22 cellular contexts compared by ENCODE assay signal in the genomic region with DNA sequence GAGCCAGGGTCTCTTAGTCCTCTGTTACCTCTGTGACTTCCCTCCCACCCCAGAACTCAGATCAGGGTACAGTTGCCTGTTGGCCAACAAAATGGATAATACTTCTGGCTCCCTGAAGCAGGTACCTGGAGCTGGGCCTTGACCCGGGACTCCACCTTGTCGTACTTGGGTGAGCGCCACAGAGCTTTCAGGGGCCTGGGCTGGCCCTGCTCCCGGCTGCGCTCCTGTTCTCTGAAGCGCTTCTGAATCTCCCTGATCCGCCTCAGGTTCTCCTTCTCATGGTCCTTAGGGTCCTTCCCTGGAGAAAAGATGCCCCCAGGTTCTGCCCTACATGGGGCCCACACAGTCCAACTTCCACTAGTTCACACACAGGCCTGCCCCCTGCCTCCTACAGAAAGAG. TPM values are rescaled to one million over a fixed set of nuclear protein-coding genes. Genes with fewer than 3 reads are reported as not detected.
DNase-seq lines count a peak whose midpoint lies in the region; ATAC-seq and TF ChIP-seq lines count a peak whose summit lies in the region.
"Had no signal": no experiment of that assay in that cellular context is flagged by ENCODE, and none has a peak within 500 bp of the region (broad histone marks: within the 10 kb centered on the region; RNA-seq: fewer than 3 reads in every experiment).

No MANE protein-coding gene starts in this region.

- H3K4me3 Mint-ChIP-seq in activated naive CD8-positive, alpha-beta T cell = peak overlapping the region; percentile 30
- no peak overlapping the region for H3K4me3 Mint-ChIP-seq in activated naive CD8-positive, alpha-beta T cell treated with anti-CD3 and anti-CD28 coated beads for 36 hours
- peak overlapping the region; percentile 27; the same call in 1 of the 2 replicates for H3K4me3 Mint-ChIP-seq in WTC11
- H3K4me3 Mint-ChIP-seq in naive thymus-derived CD4-positive, alpha-beta T cell = peak overlapping the region in 8 of 10 donors; percentile 13 to 91 (median 38)

- peaks cover 14 to 21% of the 10 kb centered on the region in 2 donors for H3K4me1 ChIP-seq in naive thymus-derived CD4-positive, alpha-beta T cell (ENCODE audit: control insufficient read depth in 2 of 2, insufficient read depth in 2 of 2, low read length in 2 of 2)
- peaks cover 0 to 42% (median 37%) of the 10 kb centered on the region in 4 donors for H3K4me1 ChIP-seq in sigmoid colon

- ATAC-seq in WTC11 = no peak
- no peak for ATAC-seq in naive thymus-derived CD4-positive, alpha-beta T cell
- ATAC-seq in HG02973 (IDR thresholded peaks at IDR 0.05; ENCODE audit: unreplicated experiment) = no peak

- WGBS in sigmoid colon, 2 donors = 95 to 98% methylated on average over 7 of the region's 7 CpGs

- H3K27ac Mint-ChIP-seq in activated naive CD8-positive, alpha-beta T cell = no peak overlapping the region
- no peak overlapping the region for H3K27ac Mint-ChIP-seq in activated naive CD8-positive, alpha-beta T cell treated with anti-CD3 and anti-CD28 coated beads for 36 hours
- no peak overlapping the region for H3K27ac Mint-ChIP-seq in WTC11
- H3K27ac Mint-ChIP-seq in naive thymus-derived CD4-positive, alpha-beta T cell = peak overlapping the region in 4 of 9 donors; percentile 36 to 79 (median 74)
- H3K27ac Mint-ChIP-seq: T-helper 2 cell treated with Interferon-gamma antibody and Interleukin-4, amounts not matched to agents 5 μg/mL and 100 μg/mL, for 36 hours had no signal

- no peaks in the 10 kb centered on the region for H3K27me3 Mint-ChIP-seq in activated naive CD8-positive, alpha-beta T cell
- no peaks in the 10 kb centered on the region for H3K27me3 Mint-ChIP-seq in activated naive CD8-positive, alpha-beta T cell treated with anti-CD3 and anti-CD28 coated beads for 36 hours
- H3K27me3 Mint-ChIP-seq in WTC11 (ENCODE audit: low read depth) = peaks cover 6% of the 10 kb centered on the region
- H3K27me3 Mint-ChIP-seq in naive thymus-derived CD4-positive, alpha-beta T cell = no peaks in the 10 kb centered on the region

- no peak overlapping the region for H3K27ac ChIP-seq in naive thymus-derived CD4-positive, alpha-beta T cell (ENCODE audit: low read depth, low read length)
- H3K27ac ChIP-seq in sigmoid colon = no peak overlapping the region
- H3K27ac ChIP-seq: ascending aorta, SK-N-MC had no signal

- peaks cover 0 to 4% (median 0%) of the 10 kb centered on the region in 3 experiments for H3K36me3 ChIP-seq in naive thymus-derived CD4-positive, alpha-beta T cell (ENCODE audit: control insufficient read depth in 2 of 3, insufficient read depth in 3 of 3, low read length in 3 of 3)
- peaks cover 6 to 18% (median 7%) of the 10 kb centered on the region in 4 donors for H3K36me3 ChIP-seq in sigmoid colon
- H3K36me3 ChIP-seq: ascending aorta had no signal

- no peak for TF ChIP-seq POLR2A in sigmoid colon (IDR thresholded peaks at IDR 0.05)

- CTCF ChIA-PET in WTC11 (lab: Charles Lee) = interaction anchor here (0.9 to 10.3 kb wide), 5 partner anchors 8 to 151 kb away, joined by 3 to 137 read pairs (median 30); no protein-coding TSS in a partner anchor
- CTCF ChIA-PET in naive thymus-derived CD4-positive, alpha-beta T cell (lab: Charles Lee) = interaction anchor here (1.2 to 3.1 kb wide), 3 partner anchors 18 to 144 kb away, joined by 5 to 17 read pairs (median 5); no protein-coding TSS in a partner anchor

- no peak for DNase-seq in activated naive CD8-positive, alpha-beta T cell treated with anti-CD3 and anti-CD28 coated beads for 36 hours
- DNase-seq in WTC11 (ENCODE audit: low spot score) (no peak), SIG-M5 (lab: John Stamatoyannopoulos, UW) (no peak), sigmoid colon (no peak)
- no peak for DNase-seq in naive thymus-derived CD4-positive, alpha-beta T cell
- DNase-seq: activated naive CD4-positive, alpha-beta T cell treated with Interleukin-2 at 50 U/mL for 16 hours; activated T-cell treated with anti-CD3 and anti-CD28 coated beads, Interleukin-2, amount 50 U/mL, for 1 hour; DMS 273 treated with DMSO at 0.1 percent for 48 hours; mammary epithelial cell; NCI-H1048; NCI-H2029; NCI-H69; stimulated activated CD4-positive, alpha-beta T cell treated with anti-CD3 and anti-CD28 coated beads, Interleukin-4, amount 100 ng/mL, for 1 hour; stimulated activated naive CD4-positive, alpha-beta T cell; WERI-Rb-1 had no signal

- intact Hi-C loops in naive thymus-derived CD4-positive, alpha-beta T cell (cut with micrococcal nuclease) = loop anchor here (10.0 kb wide), 4 partner anchors 170 to 570 kb away; partner anchors contain the start of genes ESRP2 (in 1 of the 2) and PSKH1 (in 1 of the 2)
- intact Hi-C loops in sigmoid colon (cut with DNase I) = loop anchor here (5.0 kb wide), 2 partner anchors 118 to 183 kb away; partner anchors contain the start of genes AGRP and ATP6V0D1

- no peak overlapping the region for H3K4me3 ChIP-seq in naive thymus-derived CD4-positive, alpha-beta T cell (ENCODE audit: low read length)
- H3K4me3 ChIP-seq in sigmoid colon = no peak overlapping the region
- H3K4me3 ChIP-seq: ascending aorta, SK-N-MC had no signal

- TF ChIP-seq CTCF in WTC11 (IDR thresholded peaks at IDR 0.05) (no peak), sigmoid colon (IDR thresholded peaks at IDR 0.05) (no peak)

- no peaks in the 10 kb centered on the region for H3K27me3 ChIP-seq in naive thymus-derived CD4-positive, alpha-beta T cell (ENCODE audit: control insufficient read depth in 2 of 2, insufficient read depth in 2 of 2, low read length in 2 of 2)
- H3K27me3 ChIP-seq in sigmoid colon = no peaks in the 10 kb centered on the region
- H3K27me3 ChIP-seq: ascending aorta, dorsolateral prefrontal cortex had no signal

- no peaks in the 10 kb centered on the region for H3K9me3 ChIP-seq in naive thymus-derived CD4-positive, alpha-beta T cell (ENCODE audit: control insufficient read depth in 2 of 3, low read length in 3 of 3)
- H3K9me3 ChIP-seq in sigmoid colon = no peaks in the 10 kb centered on the region
- H3K9me3 ChIP-seq: ascending aorta had no signal

- no peak for TF ChIP-seq EP300 in sigmoid colon (IDR thresholded peaks at IDR 0.05)

- POLR2A ChIA-PET in WTC11 (lab: Charles Lee) = interaction anchor here (0.6 kb wide), 1 partner anchor 174 kb away, joined by 4 read pairs; no protein-coding TSS in a partner anchor
- POLR2A ChIA-PET in naive thymus-derived CD4-positive, alpha-beta T cell (lab: Charles Lee) = interaction anchor here (0.6 to 1.6 kb wide), 4 partner anchors 20 to 143 kb away, joined by 3 to 6 read pairs (median 3); partner anchors contain the start of gene CARMIL2

- H3K36me3 Mint-ChIP-seq in activated naive CD8-positive, alpha-beta T cell = peaks cover 5% of the 10 kb centered on the region
- peaks cover 1% of the 10 kb centered on the region for H3K36me3 Mint-ChIP-seq in activated naive CD8-positive, alpha-beta T cell treated with anti-CD3 and anti-CD28 coated beads for 36 hours
- no peaks in the 10 kb centered on the region for H3K36me3 Mint-ChIP-seq in WTC11
- no peaks in the 10 kb centered on the region for H3K36me3 Mint-ChIP-seq in naive thymus-derived CD4-positive, alpha-beta T cell

- no peaks in the 10 kb centered on the region for H3K9me3 Mint-ChIP-seq in activated naive CD8-positive, alpha-beta T cell (ENCODE audit: low read depth)
- H3K9me3 Mint-ChIP-seq in activated naive CD8-positive, alpha-beta T cell treated with anti-CD3 and anti-CD28 coated beads for 36 hours = no peaks in the 10 kb centered on the region
- H3K9me3 Mint-ChIP-seq in WTC11 = no peaks in the 10 kb centered on the region
- H3K9me3 Mint-ChIP-seq in naive thymus-derived CD4-positive, alpha-beta T cell = peaks cover 0 to 4% (median 0%) of the 10 kb centered on the region in 11 donors
- H3K9me3 Mint-ChIP-seq: T-helper 2 cell treated with Interferon-gamma antibody and Interleukin-4, amounts not matched to agents 5 μg/mL and 100 μg/mL, for 36 hours had no signal

- H3K4me1 Mint-ChIP-seq in activated naive CD8-positive, alpha-beta T cell (ENCODE audit: low read depth) = peaks cover 20% of the 10 kb centered on the region
- peaks cover 22% of the 10 kb centered on the region for H3K4me1 Mint-ChIP-seq in activated naive CD8-positive, alpha-beta T cell treated with anti-CD3 and anti-CD28 coated beads for 36 hours
- peaks cover 18% of the 10 kb centered on the region for H3K4me1 Mint-ChIP-seq in WTC11
- H3K4me1 Mint-ChIP-seq in naive thymus-derived CD4-positive, alpha-beta T cell = peaks cover 8 to 39% (median 20%) of the 10 kb centered on the region in 7 donors

RNA-seq across cellular contexts. Expression of gene ENKD1, which starts 1.7 kb away (rescaled TPM):
- 10 to 100 TPM in 1 of 2 experiments, 1 to 10 TPM in 1; 9.3 to 10.7 TPM for total RNA-seq in activated naive CD8-positive, alpha-beta T cell treated with anti-CD3 and anti-CD28 coated beads for 36 hours
- total RNA-seq in WTC11 (2021) (10.3 to 11.9 TPM (median 11.7 TPM) in 3 replicates), sigmoid colon (10 to 100 TPM; 21.0 to 27.0 (median 23.2) TPM)
- total RNA-seq in naive thymus-derived CD4-positive, alpha-beta T cell = 1 to 10 TPM; 4.9 to 8.3 (median 7.8) TPM
- polyA plus RNA-seq in naive thymus-derived CD4-positive, alpha-beta T cell = 1 to 10 TPM; 1.1 to 2.5 TPM
- 10 to 100 TPM in 1 of 3 donors, 1 to 10 TPM in 2; 6.9 to 16.2 (median 9.0) TPM for polyA plus RNA-seq in sigmoid colon

RNA-seq across cellular contexts. Expression of gene C16orf86, which starts 1.7 kb away (rescaled TPM):
- total RNA-seq in activated naive CD8-positive, alpha-beta T cell treated with anti-CD3 and anti-CD28 coated beads for 36 hours = 1 to 10 TPM; 1.3 to 1.8 TPM
- 4.1 to 5.4 TPM (median 4.9 TPM) in 3 replicates for total RNA-seq in WTC11 (2021)
- total RNA-seq in naive thymus-derived CD4-positive, alpha-beta T cell = 1 to 10 TPM; 4.3 to 6.4 (median 4.7) TPM
- polyA plus RNA-seq in naive thymus-derived CD4-positive, alpha-beta T cell = 1 to 10 TPM; 3.5 to 5.7 TPM
- total RNA-seq in sigmoid colon = 10 to 100 TPM in 3 of 4 donors, 1 to 10 TPM in 1; 8.6 to 26.1 (median 21.9) TPM
- 1 to 10 TPM in 2 of 3 donors, under 1 TPM in 1; 0.46 to 5.0 (median 1.8) TPM for polyA plus RNA-seq in sigmoid colon
- total RNA-seq: G401 had no signal

RNA-seq across cellular contexts. Expression of gene PARD6A, which starts 4.1 kb away (rescaled TPM):
- total RNA-seq in activated naive CD8-positive, alpha-beta T cell treated with anti-CD3 and anti-CD28 coated beads for 36 hours = 1 to 10 TPM; 7.8 to 9.4 TPM
- total RNA-seq in WTC11 (2021) (17.1 to 18.5 TPM (median 17.4 TPM) in 3 replicates), sigmoid colon (10 to 100 TPM; 12.8 to 16.6 (median 14.0) TPM)
- total RNA-seq in naive thymus-derived CD4-positive, alpha-beta T cell = 10 to 100 TPM in 1 of 5 experiments, 1 to 10 TPM in 4; 4.5 to 11.2 (median 4.7) TPM
- 10 to 100 TPM in 1 of 2 donors, 1 to 10 TPM in 1; 9.3 to 15.1 TPM for polyA plus RNA-seq in naive thymus-derived CD4-positive, alpha-beta T cell
- 1 to 10 TPM; 4.2 to 8.3 (median 4.4) TPM for polyA plus RNA-seq in sigmoid colon

RNA-seq across cellular contexts. Expression of gene ACD, which starts 4.8 kb away (rescaled TPM):
- 10 to 100 TPM; 48.0 to 50.3 TPM for total RNA-seq in activated naive CD8-positive, alpha-beta T cell treated with anti-CD3 and anti-CD28 coated beads for 36 hours
- total RNA-seq in WTC11 (2021) (38.1 to 41.3 TPM (median 40.7 TPM) in 3 replicates), sigmoid colon (10 to 100 TPM; 13.9 to 20.6 (median 18.7) TPM)
- 10 to 100 TPM; 29.3 to 44.1 (median 34.4) TPM for total RNA-seq in naive thymus-derived CD4-positive, alpha-beta T cell
- 10 to 100 TPM; 25.4 to 33.2 TPM for polyA plus RNA-seq in naive thymus-derived CD4-positive, alpha-beta T cell
- 10 to 100 TPM in 1 of 3 donors, 1 to 10 TPM in 2; 7.4 to 19.3 (median 9.6) TPM for polyA plus RNA-seq in sigmoid colon

RNA-seq across cellular contexts. Expression of gene CARMIL2, which starts 19.9 kb away (rescaled TPM):
- 100 to 1,000 TPM; 136 to 140 TPM for total RNA-seq in activated naive CD8-positive, alpha-beta T cell treated with anti-CD3 and anti-CD28 coated beads for 36 hours
- total RNA-seq in WTC11 (2021) = 33.3 to 42.3 TPM (median 38.3 TPM) in 3 replicates
- total RNA-seq in naive thymus-derived CD4-positive, alpha-beta T cell = 100 to 1,000 TPM; 140 to 245 (median 215) TPM
- 10 to 100 TPM; 12.7 to 28.7 TPM for polyA plus RNA-seq in naive thymus-derived CD4-positive, alpha-beta T cell
- total RNA-seq in sigmoid colon = 1 to 10 TPM in 1 of 4 donors, under 1 TPM in 3; 0.36 to 1.5 (median 0.75) TPM
- 10 to 100 TPM in 1 of 3 donors, under 1 TPM in 1, not detected in 1; 0.23 to 20.7 TPM for polyA plus RNA-seq in sigmoid colon
